In genomic region chr15:77029166-77030041, GRCh38 we compare ENCODE assay signal across 11 cellular contexts. TPM values are rescaled to one million over a fixed set of nuclear protein-coding genes. Genes with fewer than 3 reads are reported as not detected.
DNase-seq lines count a peak whose midpoint lies in the region; ATAC-seq, FAIRE-seq and TF ChIP-seq lines count a peak whose summit lies in the region.
"Had no signal": no experiment of that assay in that cellular context is flagged by ENCODE, and none has a peak within 500 bp of the region (broad histone marks: within the 10 kb centered on the region; RNA-seq: fewer than 3 reads in every experiment).

No MANE protein-coding gene starts in this region.

- intact Hi-C loops in adrenal gland (cut with DNase I) (loop anchor here (5.0 to 10.0 kb wide), 4 partner anchors 43 to 515 kb away; partner anchors contain the start of gene TSPAN3 (in 1 of the 2)), mucosa of descending colon (cut with DNase I, micrococcal nuclease) (loop anchor here in 1 of 2 donors (10.0 kb wide), 1 partner anchor 515 kb away; no protein-coding TSS in a partner anchor)

- no peaks in the 10 kb centered on the region for H3K36me3 ChIP-seq in adrenal gland (replicated peaks in 1 of 2)
- no peaks in the 10 kb centered on the region for H3K36me3 ChIP-seq in mucosa of descending colon (ENCODE audit: low read depth)

- no peaks in the 10 kb centered on the region for H3K27me3 ChIP-seq in adrenal gland
- H3K27me3 ChIP-seq: foreskin keratinocyte had no signal

- H3K27ac ChIP-seq in adrenal gland = no peak overlapping the region
- H3K27ac ChIP-seq: C4-2B, foreskin keratinocyte, KMS-11 had no signal

- peaks cover 5 to 13% of the 10 kb centered on the region in 2 donors for H3K4me1 ChIP-seq in adrenal gland (replicated peaks in 1 of 2)
- H3K4me1 ChIP-seq in mucosa of descending colon (ENCODE audit: low read depth) = peaks cover 21% of the 10 kb centered on the region
- H3K4me1 ChIP-seq: foreskin keratinocyte had no signal

- FAIRE-seq in urothelium cell line (lab: Jason Lieb, UNC) = peak; percentile 27

- H3K9me3 ChIP-seq in adrenal gland (replicated peaks in 1 of 3) (no peaks in the 10 kb centered on the region), mucosa of descending colon (no peaks in the 10 kb centered on the region)

- WGBS in adrenal gland, 4 donors = 80 to 94% (median 90%) methylated on average over 12 to 21 of the region's 21 CpGs

- no peak for TF ChIP-seq CTCF in adrenal gland (IDR thresholded peaks at IDR 0.05)
- TF ChIP-seq CTCF in mucosa of descending colon (IDR thresholded peaks at IDR 0.05) = no peak

- DNase-seq in stimulated activated CD4-positive, alpha-beta T cell treated with anti-CD3 and anti-CD28 coated beads, Interleukin-15, amount 100 ng/mL, for 24 hours = peak; percentile 1
- DNase-seq in stimulated activated CD4-positive, alpha-beta T cell treated with anti-CD3 and anti-CD28 coated beads, Interleukin-12 subunit alpha, Interleukin-12 subunit beta, amount 100 ng/mL, for 4 hours = no peak
- DNase-seq in adrenal gland (peak in 5 of 7 donors; percentile 9 to 46 (median 13)), mucosa of descending colon (peak; percentile 57 to 70 (median 68)), urothelium cell line (ENCODE audit: low spot score) (no peak), medulla oblongata (ENCODE audit: extremely low spot score) (no peak), DMS79 treated with DMSO at 0.1 percent for 48 hours (lab: John Stamatoyannopoulos, UW) (no peak)
- DNase-seq: foreskin keratinocyte had no signal

- H3K4me3 ChIP-seq in adrenal gland (no peak overlapping the region), mucosa of descending colon (no peak overlapping the region)

- ATAC-seq in mucosa of descending colon (peak; percentile 51), HG03196 (IDR thresholded peaks at IDR 0.05; ENCODE audit: unreplicated experiment) (no peak)

- TF ChIP-seq POLR2A in adrenal gland (IDR thresholded peaks at IDR 0.05) = no peak

RNA-seq across cellular contexts. Expression of gene PSTPIP1, which starts 34.5 kb away (rescaled TPM):
- total RNA-seq in adrenal gland (10 to 100 TPM in 5 of 8 donors, 1 to 10 TPM in 3; 8.6 to 15.3 (median 10.7) TPM), mucosa of descending colon (1 to 10 TPM; 4.4 to 8.2 (median 6.3) TPM)
- polyA plus RNA-seq in adrenal gland = 10 to 100 TPM in 2 of 3 donors, 1 to 10 TPM in 1; 1.4 to 31.5 (median 16.7) TPM

RNA-seq across cellular contexts. Expression of gene TSPAN3, which starts 41.5 kb away (rescaled TPM):
- 100 to 1,000 TPM; 181 to 387 (median 230) TPM for total RNA-seq in adrenal gland
- 100 to 1,000 TPM; 129 to 256 (median 202) TPM for polyA plus RNA-seq in adrenal gland
- 100 to 1,000 TPM; 419 to 945 (median 666) TPM for total RNA-seq in mucosa of descending colon

Comparison
In these comparisons a context has a peak if more than half of its experiments do, and no peak if none do; other contexts are left out.
1. DNase-seq: peak in stimulated activated CD4-positive, alpha-beta T cell treated with anti-CD3 and anti-CD28 coated beads, Interleukin-15, amount 100 ng/mL, for 24 hours (single experiment), adrenal gland (5 of 7) and mucosa of descending colon (3 of 3); none in stimulated activated CD4-positive, alpha-beta T cell treated with anti-CD3 and anti-CD28 coated beads, Interleukin-12 subunit alpha, Interleukin-12 subunit beta, amount 100 ng/mL, for 4 hours (single experiment), urothelium cell line (single experiment), medulla oblongata (single experiment) and DMS79 treated with DMSO at 0.1 percent for 48 hours (single experiment).